ENCODE assay signal across 1 cellular context in genomic region chr2:111121873-111122630, GRCh38.
TF ChIP-seq lines count a peak whose summit lies in the region.

No MANE protein-coding gene starts in this region.

TF ChIP-seq in HepG2, 621 proteins besides CTCF, POLR2A, EP300 and RAD21 (continued from another document and continues in another):
- TF ChIP-seq FOXO4 (CRISPR knock-in tag; conservative IDR thresholded peaks at IDR 0.05) (peak; percentile 97; the same call in 1 of the 2 replicates), ZBTB21 (CRISPR knock-in tag; IDR thresholded peaks at IDR 0.05) (no peak; the same call in 1 of the 2 replicates), RFX3 (CRISPR knock-in tag; IDR thresholded peaks at IDR 0.05) (no peak), ZNF775 (CRISPR knock-in tag; IDR thresholded peaks at IDR 0.05; ENCODE audit: borderline replicate concordance) (no peak; the same call in 1 of the 2 replicates), ZNF790 (CRISPR knock-in tag; IDR thresholded peaks at IDR 0.05; ENCODE audit: borderline replicate concordance) (no peak; the same call in 1 of the 2 replicates), ZBTB20 (CRISPR knock-in tag; IDR thresholded peaks at IDR 0.05; ENCODE audit: borderline replicate concordance, low read depth) (peak; percentile 24; the same call in 1 of the 2 replicates), TRAFD1 (CRISPR knock-in tag; IDR thresholded peaks at IDR 0.05; ENCODE audit: borderline replicate concordance) (no peak), ZNF414 (CRISPR knock-in tag; IDR thresholded peaks at IDR 0.05) (no peak), GLI4 (CRISPR knock-in tag; IDR thresholded peaks at IDR 0.05; ENCODE audit: borderline replicate concordance) (no peak; the same call in 1 of the 2 replicates), SSRP1 (CRISPR knock-in tag; IDR thresholded peaks at IDR 0.05) (no peak), ZNF557 (CRISPR knock-in tag; IDR thresholded peaks at IDR 0.05) (no peak), ZNF562 (CRISPR knock-in tag; IDR thresholded peaks at IDR 0.05; ENCODE audit: borderline replicate concordance) (no peak; the same call in 1 of the 2 replicates), HBP1 (CRISPR knock-in tag; IDR thresholded peaks at IDR 0.05; ENCODE audit: low read depth) (no peak), ZNF891 (CRISPR knock-in tag; IDR thresholded peaks at IDR 0.05) (no peak), POGK (CRISPR knock-in tag; conservative IDR thresholded peaks at IDR 0.05) (peak; percentile 16; the same call in 1 of the 2 replicates), PHF20 (CRISPR knock-in tag; IDR thresholded peaks at IDR 0.05) (no peak), PCBP2 (optimal IDR thresholded peaks at IDR 0.05; ENCODE audit: low read depth, low read length, poor library complexity, severe bottlenecking) (no peak), ZNF564 (CRISPR knock-in tag; IDR thresholded peaks at IDR 0.05) (peak; percentile 88), AGO1 (IDR thresholded peaks at IDR 0.05; ENCODE audit: low read depth, low read length, poor library complexity, severe bottlenecking) (no peak), ZNF580 (CRISPR knock-in tag; IDR thresholded peaks at IDR 0.05; ENCODE audit: borderline replicate concordance, low read depth) (peak; percentile 21; the same call in 1 of the 2 replicates), SETDB1 (CRISPR knock-in tag; IDR thresholded peaks at IDR 0.05; ENCODE audit: borderline replicate concordance) (no peak), ZMAT5 (CRISPR knock-in tag; IDR thresholded peaks at IDR 0.05; ENCODE audit: borderline replicate concordance, low read depth) (no peak), ZEB1 (IDR thresholded peaks at IDR 0.05; ENCODE audit: insufficient replicate concordance, low read depth) (no peak), MLX (CRISPR knock-in tag; IDR thresholded peaks at IDR 0.05) (peak; percentile 13; the same call in 1 of the 2 replicates), ZNF589 (CRISPR knock-in tag; conservative IDR thresholded peaks at IDR 0.05) (no peak; the same call in 1 of the 2 replicates), KMT2B (CRISPR knock-in tag; IDR thresholded peaks at IDR 0.05) (no peak), ZNF720 (CRISPR knock-in tag; IDR thresholded peaks at IDR 0.05) (no peak), BRCA1 (CRISPR knock-in tag; IDR thresholded peaks at IDR 0.05) (0 out of 2 replicates have a peak, but pooled peaks have one; percentile 13), LCORL (IDR thresholded peaks at IDR 0.05) (no peak), LCORL (CRISPR knock-in tag; IDR thresholded peaks at IDR 0.05) (peak; percentile 56), ZSCAN20 (CRISPR knock-in tag; IDR thresholded peaks at IDR 0.05; ENCODE audit: borderline replicate concordance) (peak; percentile 23; the same call in 1 of the 2 replicates), ZNF552 (CRISPR knock-in tag; IDR thresholded peaks at IDR 0.05; ENCODE audit: borderline replicate concordance) (no peak; the same call in 1 of the 2 replicates), ZNF572 (CRISPR knock-in tag; IDR thresholded peaks at IDR 0.05) (no peak), ZNF160 (CRISPR knock-in tag; IDR thresholded peaks at IDR 0.05) (peak; percentile 73; the same call in 1 of the 2 replicates), TARDBP (CRISPR knock-in tag; IDR thresholded peaks at IDR 0.05) (no peak), ZFP36L1 (CRISPR knock-in tag; IDR thresholded peaks at IDR 0.05) (peak; percentile 45; the same call in 1 of the 2 replicates), FOXJ3 (CRISPR knock-in tag; IDR thresholded peaks at IDR 0.05; ENCODE audit: borderline replicate concordance) (peak; percentile 16; the same call in 1 of the 2 replicates), ZNF550 (CRISPR knock-in tag; IDR thresholded peaks at IDR 0.05; ENCODE audit: borderline replicate concordance) (peak; percentile 96; the same call in 1 of the 2 replicates), MATR3 (CRISPR knock-in tag; IDR thresholded peaks at IDR 0.05) (no peak), KLF15 (CRISPR knock-in tag; IDR thresholded peaks at IDR 0.05; ENCODE audit: borderline replicate concordance) (0 out of 2 replicates have a peak, but pooled peaks have one; percentile 63), GRHL1 (CRISPR knock-in tag; conservative IDR thresholded peaks at IDR 0.05) (no peak; the same call in 1 of the 2 replicates), POGZ (CRISPR knock-in tag; IDR thresholded peaks at IDR 0.05) (peak; percentile 68), GTF3A (CRISPR knock-in tag; conservative IDR thresholded peaks at IDR 0.05) (no peak), ZNF10 (CRISPR knock-in tag; IDR thresholded peaks at IDR 0.05; ENCODE audit: borderline replicate concordance, low read depth) (no peak; the same call in 1 of the 2 replicates), ZNF275 (CRISPR knock-in tag; IDR thresholded peaks at IDR 0.05; ENCODE audit: borderline replicate concordance) (no peak), CREBL2 (CRISPR knock-in tag; IDR thresholded peaks at IDR 0.05; ENCODE audit: borderline replicate concordance) (peak; percentile 30; the same call in 1 of the 2 replicates), HNF4G (IDR thresholded peaks at IDR 0.05; ENCODE audit: borderline replicate concordance, low read depth, low read length) (no peak; the same call in 1 of the 2 replicates), HNF4G (CRISPR knock-in tag; IDR thresholded peaks at IDR 0.05; ENCODE audit: borderline replicate concordance, low read depth) (no peak; the same call in 1 of the 2 replicates), HMGA1 (CRISPR knock-in tag; conservative IDR thresholded peaks at IDR 0.05) (no peak), ZNF546 (CRISPR knock-in tag; conservative IDR thresholded peaks at IDR 0.05) (no peak; the same call in 1 of the 2 replicates), TEF (CRISPR knock-in tag; IDR thresholded peaks at IDR 0.05) (no peak; the same call in 1 of the 2 replicates), PHF21A (CRISPR knock-in tag; IDR thresholded peaks at IDR 0.05) (no peak), ZNF136 (CRISPR knock-in tag; IDR thresholded peaks at IDR 0.05; ENCODE audit: low read depth) (0 out of 2 replicates have a peak, but pooled peaks have one; percentile 9), ZNF644 (CRISPR knock-in tag; IDR thresholded peaks at IDR 0.05; ENCODE audit: low read depth) (no peak), ZNF484 (CRISPR knock-in tag; IDR thresholded peaks at IDR 0.05; ENCODE audit: borderline replicate concordance, low read depth) (no peak), ZNF326 (CRISPR knock-in tag; IDR thresholded peaks at IDR 0.05; ENCODE audit: borderline replicate concordance) (no peak), SALL1 (CRISPR knock-in tag; IDR thresholded peaks at IDR 0.05) (peak; percentile 56), SMARCC2 (IDR thresholded peaks at IDR 0.05) (no peak), CHD4 (IDR thresholded peaks at IDR 0.05; ENCODE audit: borderline replicate concordance, low read length) (no peak), FOXP1 (IDR thresholded peaks at IDR 0.05) (no peak), FOXP1 (CRISPR knock-in tag; IDR thresholded peaks at IDR 0.05) (0 out of 2 replicates have a peak, but pooled peaks have one; percentile 13), ZBTB38 (CRISPR knock-in tag; IDR thresholded peaks at IDR 0.05) (peak; percentile 60; the same call in 1 of the 2 replicates), NCOA5 (CRISPR knock-in tag; IDR thresholded peaks at IDR 0.05) (no peak), GZF1 (CRISPR knock-in tag; IDR thresholded peaks at IDR 0.05) (peak; percentile 63; the same call in 1 of the 2 replicates)
